Comparison of ENCODE assay signal across 7 cellular contexts in the genomic region with DNA sequence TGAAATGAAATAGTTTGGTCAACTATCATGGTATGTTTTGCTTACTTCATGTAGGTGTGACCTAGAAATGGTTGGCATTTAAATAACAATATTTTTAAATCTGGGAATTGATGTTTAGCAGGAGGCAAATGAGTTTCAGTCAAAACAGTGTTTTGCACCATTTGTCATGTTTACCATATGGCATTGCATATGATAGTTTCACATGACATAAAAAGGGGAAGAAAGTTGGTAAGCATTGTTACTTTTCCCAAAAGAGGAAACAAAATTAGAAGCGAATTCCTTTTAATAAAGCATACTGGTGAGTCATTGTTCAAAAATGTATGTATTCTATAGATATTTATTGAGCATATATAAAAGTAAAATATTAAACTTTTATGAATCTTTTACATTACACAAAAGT. TPM values are rescaled to one million over a fixed set of nuclear protein-coding genes. Genes with fewer than 3 reads are reported as not detected.
DNase-seq lines count a peak whose midpoint lies in the region; ATAC-seq and TF ChIP-seq lines count a peak whose summit lies in the region.

No MANE protein-coding gene starts in this region.

- ATAC-seq in HCT116: no peak
- ATAC-seq in gastrocnemius medialis: no peak
- ATAC-seq in GM18907 (IDR thresholded peaks at IDR 0.05; ENCODE audit: unreplicated experiment): no peak

- POLR2A ChIA-PET in HCT116 (lab: Charles Lee): no interaction called here

- peaks cover 59% of the 10 kb centered on the region for H3K4me1 Mint-ChIP-seq in activated naive CD4-positive, alpha-beta T cell treated with anti-CD3 and anti-CD28 coated beads for 36 hours (ENCODE audit: low read depth)

- intact Hi-C loops in HCT116 (cut with micrococcal nuclease): no loop called here
- intact Hi-C loops in gastrocnemius medialis (cut with DNase I; ENCODE audit: low total_unique reads): no loop called here
- intact Hi-C loops in activated naive CD4-positive, alpha-beta T cell treated with anti-CD3 and anti-CD28 coated beads for 36 hours (cut with micrococcal nuclease): loop anchor here (10.0 kb wide), 1 partner anchor 821 kb away; the partner anchor contains the start of gene GYG1

- H3K27me3 Mint-ChIP-seq in activated naive CD4-positive, alpha-beta T cell treated with anti-CD3 and anti-CD28 coated beads for 36 hours (ENCODE audit: low read depth): no peaks in the 10 kb centered on the region

- H2AFZ ChIP-seq in HCT116 (ENCODE audit: low read depth, low read length, poor library complexity, severe bottlenecking): no peak overlapping the region

- no peaks in the 10 kb centered on the region for H3K27me3 ChIP-seq in HCT116 (ENCODE audit: insufficient read depth, low read length)
- H3K27me3 ChIP-seq in gastrocnemius medialis: no peaks in the 10 kb centered on the region

- H3K27ac ChIP-seq in HCT116 (ENCODE audit: low read depth, low read length): no peak overlapping the region
- H3K27ac ChIP-seq in gastrocnemius medialis: peak overlapping the region; percentile 91 to 98 (median 96)

- 0 out of 2 replicates have a peak, but pooled peaks cover 6% of the 10 kb centered on the region for H4K20me1 ChIP-seq in HCT116 (ENCODE audit: insufficient read depth)

- no peak for TF ChIP-seq RAD21 in HCT116 (IDR thresholded peaks at IDR 0.05; ENCODE audit: low read depth)

- TF ChIP-seq POLR2A in HCT116 (IDR thresholded peaks at IDR 0.05; ENCODE audit: borderline replicate concordance, extremely low read depth, insufficient read depth, insufficient read length) (no peak), gastrocnemius medialis (IDR thresholded peaks at IDR 0.05) (no peak)

- BruUV-seq in HCT116 (replicated peaks; lab: Mats Ljungman, UMichigan): no TSS peak

- TF ChIP-seq CTCF in HCT116 (IDR thresholded peaks at IDR 0.05 in 2 of 3, conservative IDR thresholded peaks at IDR 0.05 in 1 of 3; ENCODE audit: borderline replicate concordance in 1 of 3, insufficient read depth in 1 of 3, low read depth in 2 of 3, low read length in 2 of 3): no peak
- TF ChIP-seq CTCF in epithelial cell of esophagus (IDR thresholded peaks at IDR 0.05; ENCODE audit: insufficient read depth, low read depth, low read length, missing control alignments): no peak
- no peak for TF ChIP-seq CTCF in gastrocnemius medialis (IDR thresholded peaks at IDR 0.05 in 4 of 5, conservative IDR thresholded peaks at IDR 0.05 in 1 of 5)

- H3K9ac ChIP-seq in HCT116 (ENCODE audit: low read length): no peak overlapping the region

- peak overlapping the region; percentile 89; the same call in 1 of the 2 replicates for H3K4me2 ChIP-seq in HCT116 (ENCODE audit: low read length)

- H3K4me3 Mint-ChIP-seq in activated naive CD4-positive, alpha-beta T cell treated with anti-CD3 and anti-CD28 coated beads for 36 hours: no peak overlapping the region

- no peaks in the 10 kb centered on the region for H3K9me2 ChIP-seq in HCT116 (ENCODE audit: insufficient read depth)

- no peak overlapping the region for H3K27ac Mint-ChIP-seq in activated naive CD4-positive, alpha-beta T cell treated with anti-CD3 and anti-CD28 coated beads for 36 hours

- H3K36me3 Mint-ChIP-seq in activated naive CD4-positive, alpha-beta T cell treated with anti-CD3 and anti-CD28 coated beads for 36 hours (ENCODE audit: low read depth): peaks cover 10% of the 10 kb centered on the region

- CTCF ChIA-PET in HCT116 (lab: Charles Lee): no interaction called here
- CTCF ChIA-PET in activated naive CD4-positive, alpha-beta T cell treated with anti-CD3 and anti-CD28 coated beads for 36 hours (lab: Charles Lee): no interaction called here

- H3K9me3 Mint-ChIP-seq in activated naive CD4-positive, alpha-beta T cell treated with anti-CD3 and anti-CD28 coated beads for 36 hours: no peaks in the 10 kb centered on the region

- RAD21 ChIA-PET in HCT116 (lab: Charles Lee; ENCODE audit: low non-redundant PET in 1 of 2, low total read pairs in 2 of 2, uncharacterized antibody in 2 of 2, unreplicated experiment in 2 of 2): no interaction called here

- H3K9me3 ChIP-seq in HCT116 (ENCODE audit: control insufficient read depth in 1 of 2, insufficient read depth in 1 of 2, low read depth in 1 of 2, low read length in 2 of 2): no peaks in the 10 kb centered on the region
- no peaks in the 10 kb centered on the region for H3K9me3 ChIP-seq in gastrocnemius medialis

- in situ Hi-C loops in gastrocnemius medialis (cut with MboI; ENCODE audit: low sequenced_read_pairs in 4 of 4): no loop called here

- H3K4me1 ChIP-seq in HCT116 (ENCODE audit: control insufficient read depth in 1 of 2, insufficient read depth in 2 of 2, low read length in 2 of 2) (peaks cover 32 to 42% of the 10 kb centered on the region in 2 experiments), gastrocnemius medialis (peaks cover 52 to 62% of the 10 kb centered on the region in 2 donors)

- H3K36me3 ChIP-seq in HCT116 (ENCODE audit: control insufficient read depth in 1 of 2, insufficient read depth in 2 of 2, low read length in 2 of 2) (no peaks in the 10 kb centered on the region), gastrocnemius medialis (no peaks in the 10 kb centered on the region)

- H3K4me3 ChIP-seq in HCT116 (replicated peaks in 1 of 2; ENCODE audit: low read depth in 1 of 2, low read length in 2 of 2): no peak overlapping the region
- peak overlapping the region; percentile 95 for H3K4me3 ChIP-seq in epithelial cell of esophagus (ENCODE audit: low read length)
- H3K4me3 ChIP-seq in gastrocnemius medialis: peak overlapping the region; percentile 72 to 90 (median 82)

- peaks cover 73% of the 10 kb centered on the region for H3K79me2 ChIP-seq in HCT116 (ENCODE audit: insufficient read depth, low read length)

- DNase-seq in HCT116 (ENCODE audit: low read depth, low spot score) (no peak), OCI-M1 (lab: John Stamatoyannopoulos, UW) (peak; percentile 42), epithelial cell of esophagus (ENCODE audit: low read depth) (no peak), gastrocnemius medialis (no peak), NCI-H1436 treated with DMSO at 0.1 percent for 48 hours (lab: John Stamatoyannopoulos, UW) (no peak)
- DNase-seq in activated naive CD4-positive, alpha-beta T cell treated with anti-CD3 and anti-CD28 coated beads for 36 hours: no peak

TF ChIP-seq in HCT116, 20 proteins besides CTCF, POLR2A, EP300 and RAD21:
- TF ChIP-seq FOSL1 (IDR thresholded peaks at IDR 0.05; ENCODE audit: low read depth) (no peak), EZH2phosphoT487 (IDR thresholded peaks at IDR 0.05; ENCODE audit: borderline replicate concordance) (no peak), ZNF274 (IDR thresholded peaks at IDR 0.05; ENCODE audit: low read depth, low read length) (no peak)

RNA-seq across cellular contexts. Expression of gene RNF13, which starts 2.3 kb away (rescaled TPM):
- total RNA-seq in HCT116 (2021; ENCODE audit: unreplicated experiment): 39.9 TPM
- polyA plus RNA-seq in HCT116 (2012): 20.5 and 24.8 TPM in 2 replicates
- 10 to 100 TPM; 48.3 to 63.6 (median 56.9) TPM for total RNA-seq in gastrocnemius medialis
- 10 to 100 TPM; 22.9 to 25.5 TPM for total RNA-seq in activated naive CD4-positive, alpha-beta T cell treated with anti-CD3 and anti-CD28 coated beads for 36 hours

RNA-seq across cellular contexts. Expression of gene ANKUB1, which starts 23.0 kb away (rescaled TPM):
- total RNA-seq in HCT116 (2021; ENCODE audit: unreplicated experiment): not detected
- 0.04 TPM in 1 of 2 replicates, not detected in the other for polyA plus RNA-seq in HCT116 (2012)
- total RNA-seq in gastrocnemius medialis: not detected
- not detected for total RNA-seq in activated naive CD4-positive, alpha-beta T cell treated with anti-CD3 and anti-CD28 coated beads for 36 hours

Comparison
In these comparisons a context has a peak if more than half of its experiments do, and no peak if none do; other contexts are left out.
1. H3K4me3 ChIP-seq: peak in epithelial cell of esophagus (single experiment) and gastrocnemius medialis (4 of 4); none in HCT116 (0 of 2).